7 cellular contexts compared by ENCODE assay signal in the genomic region with DNA sequence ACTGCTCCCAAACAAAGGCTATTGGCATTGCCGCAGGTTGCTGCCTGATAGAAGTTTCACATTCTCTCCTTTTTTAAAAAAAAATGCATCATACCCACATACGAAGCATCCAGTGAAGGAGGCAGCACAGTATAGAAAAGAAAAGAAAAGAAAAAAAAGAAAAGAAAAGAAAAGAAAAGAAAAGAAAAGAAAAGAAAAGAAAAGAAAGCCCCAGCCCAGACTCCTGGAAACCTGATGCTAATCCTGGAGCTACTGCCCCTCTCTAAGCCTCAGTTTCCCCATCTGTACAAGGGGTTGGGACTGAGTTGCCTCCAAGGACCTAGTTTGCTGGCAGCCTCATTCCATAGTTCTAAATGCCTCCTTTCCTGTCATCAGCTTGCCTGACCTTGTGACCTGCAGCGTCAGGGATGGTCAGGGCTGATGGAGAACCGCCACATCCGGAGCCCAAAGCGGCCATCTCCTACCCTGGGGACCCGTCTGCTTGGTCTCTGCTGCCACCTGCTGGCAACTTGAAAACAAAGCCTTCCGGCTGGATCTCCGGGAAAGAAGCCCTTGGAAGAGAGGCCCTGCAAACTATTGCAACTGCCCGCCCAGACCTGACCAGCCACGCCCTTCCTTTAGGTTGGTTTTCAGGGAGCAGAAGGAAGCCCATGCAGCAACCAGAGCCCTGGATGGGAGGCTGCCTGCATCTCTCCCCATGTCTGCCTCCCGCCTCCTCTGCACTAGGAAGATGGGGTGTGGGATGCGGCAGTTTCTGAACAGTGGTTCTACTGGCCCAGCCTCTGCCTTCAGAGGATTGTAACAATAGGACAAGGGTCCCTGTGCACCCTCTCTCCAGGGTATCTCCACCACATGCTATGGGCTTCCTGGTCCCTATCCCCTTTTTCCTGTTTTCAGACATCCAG. TPM values are rescaled to one million over a fixed set of nuclear protein-coding genes. Genes with fewer than 3 reads are reported as not detected.
DNase-seq lines count a peak whose midpoint lies in the region; ATAC-seq and TF ChIP-seq lines count a peak whose summit lies in the region.

No MANE protein-coding gene starts in this region.

- H3K27ac Mint-ChIP-seq in immature natural killer cell, result no peak overlapping the region

- H3K27me3 ChIP-seq in body of pancreas, result no peaks in the 10 kb centered on the region

- H3K27me3 Mint-ChIP-seq in immature natural killer cell (ENCODE audit: low read depth in 3 of 3), result peaks cover 4 to 10% (median 6%) of the 10 kb centered on the region in 3 donors

- ATAC-seq in body of pancreas (peak; percentile 68), HG02623 (IDR thresholded peaks at IDR 0.05; ENCODE audit: unreplicated experiment) (no peak)

- peak; percentile 77 for TF ChIP-seq CTCF in GM12875 (IDR thresholded peaks at IDR 0.05; ENCODE audit: borderline replicate concordance, insufficient read depth, low read depth, low read length)
- TF ChIP-seq CTCF in body of pancreas (IDR thresholded peaks at IDR 0.05), result peak; percentile 71 to 86 (median 80)

- intact Hi-C loops in body of pancreas (cut with DNase I), result loop anchor here (2.0 kb wide), 1 partner anchor 835 kb away; no protein-coding TSS in a partner anchor

- H3K4me3 ChIP-seq in GM12875 (ENCODE audit: low read depth, low read length) (no peak overlapping the region), body of pancreas (no peak overlapping the region)

- H3K36me3 ChIP-seq in body of pancreas (replicated peaks in 1 of 2; ENCODE audit: insufficient read depth in 1 of 2, low read depth in 2 of 2), result no peaks in the 10 kb centered on the region

- no peaks in the 10 kb centered on the region for H3K36me3 Mint-ChIP-seq in immature natural killer cell

- no peaks in the 10 kb centered on the region for H3K9me3 ChIP-seq in body of pancreas

- no peak for TF ChIP-seq POLR2A in body of pancreas (IDR thresholded peaks at IDR 0.05)

- H3K9me3 Mint-ChIP-seq in immature natural killer cell, result no peaks in the 10 kb centered on the region

- H3K4me1 ChIP-seq in body of pancreas, result no peaks in the 10 kb centered on the region

- no peak overlapping the region for H3K27ac ChIP-seq in body of pancreas

- DNase-seq in NCI-H1930 (lab: John Stamatoyannopoulos, UW) (peak; percentile 69 to 72), UCSD-AML1 (lab: John Stamatoyannopoulos, UW; ENCODE audit: unreplicated experiment) (peak; percentile 77), body of pancreas (peak; percentile 74 to 80 (median 78)), immature natural killer cell (peak; percentile 61 to 68 (median 65))
- peak; percentile 82 for DNase-seq in stimulated activated CD4-positive, alpha-beta T cell treated with anti-CD3 and anti-CD28 coated beads, Interleukin-15, amount 100 ng/mL, for 24 hours

- H3K4me3 Mint-ChIP-seq in immature natural killer cell, result peak overlapping the region in 1 of 5 donors; percentile 25

- 20 to 23% methylated on average over 7 to 13 of the region's 13 CpGs for WGBS in body of pancreas, 2 donors

- peaks cover 2 to 5% of the 10 kb centered on the region in 2 donors for H3K4me1 Mint-ChIP-seq in immature natural killer cell

RNA-seq across cellular contexts. Expression of gene AIPL1, which starts 13.0 kb away (rescaled TPM):
- not detected for total RNA-seq in body of pancreas
- not detected for polyA plus RNA-seq in immature natural killer cell

RNA-seq across cellular contexts. Expression of gene PIMREG, which starts 22.3 kb away (rescaled TPM):
- total RNA-seq in body of pancreas, result not detected
- 1 to 10 TPM; 1.4 to 1.6 (median 1.5) TPM for polyA plus RNA-seq in immature natural killer cell
